Comparison of ENCODE assay signal across 10 cellular contexts in the genomic region with DNA sequence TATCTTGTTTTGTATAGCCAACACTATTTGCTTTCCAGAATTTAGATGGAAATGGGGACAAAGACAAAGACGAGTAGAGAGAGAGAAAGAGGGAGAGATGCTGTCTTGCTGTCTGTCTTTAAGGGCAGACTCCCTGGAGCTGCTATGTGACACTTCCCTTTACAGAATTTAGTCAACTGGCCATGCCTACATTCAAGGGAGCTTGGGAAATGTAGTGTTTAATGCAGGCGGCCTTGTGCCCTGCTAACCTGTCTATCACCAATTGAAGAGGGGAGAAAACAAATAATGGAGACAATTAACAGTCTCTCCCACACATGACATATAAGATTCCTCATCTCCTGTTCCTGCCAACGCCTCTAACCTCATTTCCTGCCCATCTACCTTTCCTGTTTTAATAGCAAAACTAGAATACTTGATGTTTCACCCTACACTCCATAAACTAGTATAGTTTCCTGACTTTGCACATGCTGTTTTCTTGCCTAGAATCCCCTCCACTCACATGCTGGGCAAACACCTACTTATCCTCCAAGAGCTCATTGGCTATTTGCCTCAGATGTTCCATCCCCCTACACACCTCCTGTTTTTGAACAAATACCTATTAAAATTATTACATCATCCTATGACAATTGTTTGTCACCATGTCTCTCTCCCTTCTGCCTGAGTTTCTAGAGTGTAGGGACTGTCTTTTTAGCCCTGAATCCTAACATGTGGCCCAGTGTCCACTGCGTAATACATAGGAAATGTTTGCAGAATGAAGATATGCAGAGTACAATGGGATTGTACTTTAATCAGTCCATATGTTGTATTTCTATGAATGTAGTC.
DNase-seq lines count a peak whose midpoint lies in the region; ATAC-seq, FAIRE-seq and TF ChIP-seq lines count a peak whose summit lies in the region.
"Had no signal": no experiment of that assay in that cellular context is flagged by ENCODE, and none has a peak within 500 bp of the region (broad histone marks: within the 10 kb centered on the region; RNA-seq: fewer than 3 reads in every experiment).

No MANE protein-coding gene starts in this region.

- no peaks in the 10 kb centered on the region for H3K27me3 Mint-ChIP-seq in activated CD4-positive, alpha-beta T cell treated with anti-CD3 and anti-CD28 coated beads, Interleukin-2, amount 10 ng/mL, durations not matched to agents 24 days and 14 days
- no peaks in the 10 kb centered on the region for H3K27me3 Mint-ChIP-seq in activated naive CD8-positive, alpha-beta T cell treated with anti-CD3 and anti-CD28 coated beads for 36 hours

- H3K36me3 Mint-ChIP-seq in activated CD4-positive, alpha-beta T cell treated with anti-CD3 and anti-CD28 coated beads, Interleukin-2, amount 10 ng/mL, durations not matched to agents 24 days and 14 days (ENCODE audit: low read depth), result no peaks in the 10 kb centered on the region
- H3K36me3 Mint-ChIP-seq in activated naive CD8-positive, alpha-beta T cell treated with anti-CD3 and anti-CD28 coated beads for 36 hours, result peaks cover 11% of the 10 kb centered on the region
- H3K36me3 Mint-ChIP-seq in stimulated activated effector memory CD8-positive, alpha-beta T cell treated with anti-CD3 and anti-CD28 coated beads, Interleukin-12 subunit alpha, Interleukin-12 subunit beta, amount 100 ng/mL, for 72 hours, result no peaks in the 10 kb centered on the region

- H3K9me3 Mint-ChIP-seq in activated CD4-positive, alpha-beta T cell treated with anti-CD3 and anti-CD28 coated beads, Interleukin-2, amount 10 ng/mL, durations not matched to agents 24 days and 14 days, result peaks cover 7% of the 10 kb centered on the region
- H3K9me3 Mint-ChIP-seq in activated naive CD8-positive, alpha-beta T cell treated with anti-CD3 and anti-CD28 coated beads for 36 hours, result peaks cover 6% of the 10 kb centered on the region
- H3K9me3 Mint-ChIP-seq in stimulated activated effector memory CD8-positive, alpha-beta T cell treated with anti-CD3 and anti-CD28 coated beads, Interleukin-12 subunit alpha, Interleukin-12 subunit beta, amount 100 ng/mL, for 72 hours, result no peaks in the 10 kb centered on the region

- TF ChIP-seq POLR2A in GM12892 (IDR thresholded peaks at IDR 0.05; ENCODE audit: low read depth, low read length), result no peak

- intact Hi-C loops in activated CD4-positive, alpha-beta T cell treated with anti-CD3 and anti-CD28 coated beads, Interleukin-2, amount 10 ng/mL, durations not matched to agents 24 days and 14 days (cut with micrococcal nuclease), result loop anchor here (1.0 to 2.0 kb wide), 2 partner anchors 24 to 32 kb away; no protein-coding TSS in a partner anchor

- peak overlapping the region; percentile 26 for H3K27ac Mint-ChIP-seq in activated CD4-positive, alpha-beta T cell treated with anti-CD3 and anti-CD28 coated beads, Interleukin-2, amount 10 ng/mL, durations not matched to agents 24 days and 14 days
- H3K27ac Mint-ChIP-seq in activated naive CD8-positive, alpha-beta T cell treated with anti-CD3 and anti-CD28 coated beads for 36 hours, result peak overlapping the region; percentile 85
- peak overlapping the region; percentile 1 for H3K27ac Mint-ChIP-seq in stimulated activated effector memory CD8-positive, alpha-beta T cell treated with anti-CD3 and anti-CD28 coated beads, Interleukin-12 subunit alpha, Interleukin-12 subunit beta, amount 100 ng/mL, for 72 hours

- peaks cover 52% of the 10 kb centered on the region for H3K4me1 Mint-ChIP-seq in activated CD4-positive, alpha-beta T cell treated with anti-CD3 and anti-CD28 coated beads, Interleukin-2, amount 10 ng/mL, durations not matched to agents 24 days and 14 days
- peaks cover 53% of the 10 kb centered on the region for H3K4me1 Mint-ChIP-seq in activated naive CD8-positive, alpha-beta T cell treated with anti-CD3 and anti-CD28 coated beads for 36 hours
- peaks cover 52% of the 10 kb centered on the region for H3K4me1 Mint-ChIP-seq in stimulated activated effector memory CD8-positive, alpha-beta T cell treated with anti-CD3 and anti-CD28 coated beads, Interleukin-12 subunit alpha, Interleukin-12 subunit beta, amount 100 ng/mL, for 72 hours

- H3K4me3 Mint-ChIP-seq in activated CD4-positive, alpha-beta T cell treated with anti-CD3 and anti-CD28 coated beads, Interleukin-2, amount 10 ng/mL, durations not matched to agents 24 days and 14 days, result no peak overlapping the region
- peak overlapping the region; percentile 29 for H3K4me3 Mint-ChIP-seq in activated naive CD8-positive, alpha-beta T cell treated with anti-CD3 and anti-CD28 coated beads for 36 hours
- H3K4me3 Mint-ChIP-seq in stimulated activated effector memory CD8-positive, alpha-beta T cell treated with anti-CD3 and anti-CD28 coated beads, Interleukin-12 subunit alpha, Interleukin-12 subunit beta, amount 100 ng/mL, for 72 hours, result no peak overlapping the region

- DNase-seq in activated CD4-positive, alpha-beta T cell treated with anti-CD3 and anti-CD28 coated beads, Interleukin-2, amount 10 ng/mL, durations not matched to agents 24 days and 14 days, result no peak
- no peak for DNase-seq in activated CD4-positive, alpha-beta T cell treated with anti-CD3 and anti-CD28 coated beads for 1 hour
- peak; percentile 77 for DNase-seq in NCI-H69 (lab: John Stamatoyannopoulos, UW)
- no peak for DNase-seq in activated naive CD8-positive, alpha-beta T cell treated with anti-CD3 and anti-CD28 coated beads for 36 hours
- no peak for DNase-seq in stimulated activated effector memory CD8-positive, alpha-beta T cell treated with anti-CD3 and anti-CD28 coated beads, Interleukin-12 subunit alpha, Interleukin-12 subunit beta, amount 100 ng/mL, for 72 hours (ENCODE audit: low spot score in 2 of 2)
- no peak for DNase-seq in activated effector memory CD4-positive, alpha-beta T cell treated with anti-CD3 and anti-CD28 coated beads, Interleukin-2, amount 50 U/mL, for 16 hours
- no peak for DNase-seq in effector CD4-positive, alpha-beta T cell
- DNase-seq in GM12892 (ENCODE audit: insufficient read length), result no peak
- DNase-seq: AML-193, left ventricle myocardium inferior had no signal

- ATAC-seq in stimulated activated effector memory CD8-positive, alpha-beta T cell treated with anti-CD3 and anti-CD28 coated beads, Interleukin-12 subunit alpha, Interleukin-12 subunit beta, amount 100 ng/mL, for 72 hours, result peak; percentile 19

- FAIRE-seq in GM12892 (lab: Jason Lieb, UNC), result no peak

Comparison
In these comparisons a context has a peak if more than half of its experiments do, and no peak if none do; other contexts are left out.
1. H3K27ac Mint-ChIP-seq: peak in every context shown above with its lines; median percentile 85 in activated naive CD8-positive, alpha-beta T cell treated with anti-CD3 and anti-CD28 coated beads for 36 hours; 26 in activated CD4-positive, alpha-beta T cell treated with anti-CD3 and anti-CD28 coated beads, Interleukin-2, amount 10 ng/mL, durations not matched to agents 24 days and 14 days; 1 in stimulated activated effector memory CD8-positive, alpha-beta T cell treated with anti-CD3 and anti-CD28 coated beads, Interleukin-12 subunit alpha, Interleukin-12 subunit beta, amount 100 ng/mL, for 72 hours.